18 cellular contexts compared by ENCODE assay signal in the genomic region with DNA sequence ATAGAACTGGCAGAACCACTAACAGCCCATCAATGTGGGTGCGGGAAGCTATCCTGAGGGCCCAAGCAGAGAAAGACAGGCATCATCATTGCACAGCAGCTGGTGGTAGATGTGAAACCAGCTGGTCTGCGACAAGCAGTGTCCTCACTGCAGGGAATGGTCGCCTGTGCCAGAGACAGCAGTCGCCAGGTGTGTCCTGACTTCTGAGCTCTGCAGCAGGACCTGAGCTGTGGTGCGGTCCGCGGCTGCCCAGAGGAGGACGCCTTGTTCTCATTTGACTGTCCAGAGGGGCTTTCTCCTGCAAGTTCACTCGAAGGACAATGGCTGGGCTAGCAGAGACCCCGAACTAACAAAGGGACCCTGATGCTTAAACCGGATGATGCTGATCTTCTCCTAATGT.
DNase-seq lines count a peak whose midpoint lies in the region; ATAC-seq lines count a peak whose summit lies in the region.
"Had no signal": no experiment of that assay in that cellular context is flagged by ENCODE, and none has a peak within 500 bp of the region (broad histone marks: within the 10 kb centered on the region; RNA-seq: fewer than 3 reads in every experiment).

No MANE protein-coding gene starts in this region.

- H3K4me3 Mint-ChIP-seq in activated CD4-positive, alpha-beta T cell treated with anti-CD3 and anti-CD28 coated beads, Interleukin-2, amount 10 ng/mL, durations not matched to agents 24 days and 14 days, result no peak overlapping the region
- H3K4me3 Mint-ChIP-seq in activated CD8-positive, alpha-beta memory T cell treated with anti-CD3 and anti-CD28 coated beads, Interleukin-2, amount 10 ng/mL, durations not matched to agents 7 days and 5 days, result no peak overlapping the region
- H3K4me3 Mint-ChIP-seq: B cell; CD4-positive, CD25-positive, alpha-beta regulatory T cell; CD8-positive, alpha-beta T cell had no signal

- H3K27ac ChIP-seq in neuronal stem cell (replicated peaks; ENCODE audit: low read length), result no peak overlapping the region
- H3K27ac ChIP-seq: 22Rv1, BLaER1, C4-2B, GM23248 had no signal

- no peak overlapping the region for H2BK5ac ChIP-seq in neuronal stem cell (ENCODE audit: low read length)

- no peak overlapping the region for H3K27ac Mint-ChIP-seq in activated CD4-positive, alpha-beta T cell treated with anti-CD3 and anti-CD28 coated beads, Interleukin-2, amount 10 ng/mL, durations not matched to agents 24 days and 14 days
- no peak overlapping the region for H3K27ac Mint-ChIP-seq in activated CD8-positive, alpha-beta memory T cell treated with anti-CD3 and anti-CD28 coated beads, Interleukin-2, amount 10 ng/mL, durations not matched to agents 7 days and 5 days
- H3K27ac Mint-ChIP-seq: CD4-positive, CD25-positive, alpha-beta regulatory T cell; CD8-positive, alpha-beta T cell had no signal

- peak overlapping the region; percentile 54 for H3K18ac ChIP-seq in neuronal stem cell (ENCODE audit: low read length)

- no peak overlapping the region for H3K9ac ChIP-seq in neuronal stem cell (ENCODE audit: low read depth, low read length, poor library complexity)
- H3K9ac ChIP-seq: BLaER1, GM23248 had no signal

- H4K91ac ChIP-seq in neuronal stem cell (ENCODE audit: low read depth, low read length, poor library complexity), result no peak overlapping the region

- H4K8ac ChIP-seq in neuronal stem cell (ENCODE audit: low read depth, low read length), result no peak overlapping the region

- no peak overlapping the region for H3K14ac ChIP-seq in neuronal stem cell (ENCODE audit: low read length)

- no peak overlapping the region for H3K4ac ChIP-seq in neuronal stem cell (ENCODE audit: low read length)

- no peaks in the 10 kb centered on the region for H3K27me3 ChIP-seq in neuronal stem cell (ENCODE audit: control insufficient read depth in 3 of 3, insufficient read depth in 3 of 3, low read depth in 1 of 3, low read length in 3 of 3)
- H3K27me3 ChIP-seq: BLaER1 had no signal

- H2BK12ac ChIP-seq in neuronal stem cell (ENCODE audit: low read length), result no peak overlapping the region

- H3K36me3 Mint-ChIP-seq in activated CD4-positive, alpha-beta T cell treated with anti-CD3 and anti-CD28 coated beads, Interleukin-2, amount 10 ng/mL, durations not matched to agents 24 days and 14 days (ENCODE audit: low read depth), result no peaks in the 10 kb centered on the region
- no peaks in the 10 kb centered on the region for H3K36me3 Mint-ChIP-seq in activated CD8-positive, alpha-beta memory T cell treated with anti-CD3 and anti-CD28 coated beads, Interleukin-2, amount 10 ng/mL, durations not matched to agents 7 days and 5 days
- H3K36me3 Mint-ChIP-seq: CD4-positive, CD25-positive, alpha-beta regulatory T cell; CD8-positive, alpha-beta T cell had no signal

- H3K9me3 Mint-ChIP-seq in activated CD4-positive, alpha-beta T cell treated with anti-CD3 and anti-CD28 coated beads, Interleukin-2, amount 10 ng/mL, durations not matched to agents 24 days and 14 days, result no peaks in the 10 kb centered on the region
- no peaks in the 10 kb centered on the region for H3K9me3 Mint-ChIP-seq in activated CD8-positive, alpha-beta memory T cell treated with anti-CD3 and anti-CD28 coated beads, Interleukin-2, amount 10 ng/mL, durations not matched to agents 7 days and 5 days (ENCODE audit: low read depth)
- H3K9me3 Mint-ChIP-seq: CD4-positive, CD25-positive, alpha-beta regulatory T cell; CD8-positive, alpha-beta T cell had no signal

- H3K79me1 ChIP-seq in neuronal stem cell (ENCODE audit: low read depth, low read length), result no peaks in the 10 kb centered on the region

- CTCF ChIA-PET in activated CD8-positive, alpha-beta memory T cell treated with anti-CD3 and anti-CD28 coated beads, Interleukin-2, amount 10 ng/mL, durations not matched to agents 7 days and 5 days (lab: Charles Lee), result interaction anchor here (1.2 kb wide), 1 partner anchor 186 kb away, joined by 4 read pairs; no protein-coding TSS in a partner anchor

- H3K4me1 ChIP-seq in neuronal stem cell (ENCODE audit: control insufficient read depth in 2 of 2, insufficient read depth in 1 of 2, low read depth in 1 of 2, low read length in 2 of 2), result peaks cover 0 to 2% of the 10 kb centered on the region in 2 donors
- H3K4me1 ChIP-seq: BLaER1 had no signal

- H2BK15ac ChIP-seq in neuronal stem cell (ENCODE audit: low read length), result no peak overlapping the region

- H3K4me2 ChIP-seq in neuronal stem cell (ENCODE audit: insufficient read depth, low read length, poor library complexity, severe bottlenecking), result no peak overlapping the region
- H3K4me2 ChIP-seq: BLaER1 had no signal

- no peak overlapping the region for H2AK5ac ChIP-seq in neuronal stem cell (ENCODE audit: low read depth, low read length)

- peak overlapping the region; percentile 38 for H3K23ac ChIP-seq in neuronal stem cell (ENCODE audit: low read depth, low read length, poor library complexity)

- H2BK120ac ChIP-seq in neuronal stem cell (ENCODE audit: low read depth, low read length), result no peak overlapping the region

- ATAC-seq in activated CD8-positive, alpha-beta memory T cell treated with anti-CD3 and anti-CD28 coated beads, Interleukin-2, amount 10 ng/mL, durations not matched to agents 7 days and 5 days, result no peak
- ATAC-seq: CD8-positive, alpha-beta T cell had no signal

- no CpG with 5 or more reads among the region's 11 CpGs for WGBS in neuronal stem cell (ENCODE audit: extremely low coverage in 2 of 2, insufficient read length in 2 of 2, insufficient replicate concordance in 1 of 2), 2 donors

- H3K27me3 Mint-ChIP-seq in activated CD4-positive, alpha-beta T cell treated with anti-CD3 and anti-CD28 coated beads, Interleukin-2, amount 10 ng/mL, durations not matched to agents 24 days and 14 days, result no peaks in the 10 kb centered on the region
- peaks cover 4% of the 10 kb centered on the region for H3K27me3 Mint-ChIP-seq in activated CD8-positive, alpha-beta memory T cell treated with anti-CD3 and anti-CD28 coated beads, Interleukin-2, amount 10 ng/mL, durations not matched to agents 7 days and 5 days
- H3K27me3 Mint-ChIP-seq: B cell; CD4-positive, CD25-positive, alpha-beta regulatory T cell had no signal

- no peak overlapping the region for H2AFZ ChIP-seq in neuronal stem cell (ENCODE audit: low read length)
- H2AFZ ChIP-seq: GM23248 had no signal

- H3K9me3 ChIP-seq in neuronal stem cell (replicated peaks in 1 of 2; ENCODE audit: control insufficient read depth in 2 of 2, insufficient read depth in 1 of 2, low read depth in 1 of 2, low read length in 2 of 2), result no peaks in the 10 kb centered on the region
- H3K9me3 ChIP-seq: BLaER1, Caco-2 had no signal

- H3K36me3 ChIP-seq in neuronal stem cell (replicated peaks in 1 of 2; ENCODE audit: control insufficient read depth in 2 of 2, insufficient read depth in 2 of 2, low read length in 2 of 2), result no peaks in the 10 kb centered on the region
- H3K36me3 ChIP-seq: BLaER1 had no signal

- intact Hi-C loops in activated CD4-positive, alpha-beta T cell treated with anti-CD3 and anti-CD28 coated beads, Interleukin-2, amount 10 ng/mL, durations not matched to agents 24 days and 14 days (cut with micrococcal nuclease), result no loop called here

- DNase-seq in NCI-H345 (lab: John Stamatoyannopoulos, UW), result peak; percentile 20
- DNase-seq in NCI-H345 treated with DMSO at 0.1 percent for 48 hours (lab: John Stamatoyannopoulos, UW; ENCODE audit: unreplicated experiment), result no peak
- peak; percentile 43 for DNase-seq in activated CD4-positive, alpha-beta T cell treated with anti-CD3 and anti-CD28 coated beads, Interleukin-2, amount 10 ng/mL, durations not matched to agents 24 days and 14 days
- DNase-seq in activated CD4-positive, alpha-beta T cell treated with anti-CD3 and anti-CD28 coated beads for 48 hours, result no peak
- no peak for DNase-seq in neuronal stem cell (ENCODE audit: low spot score)
- no peak for DNase-seq in activated CD8-positive, alpha-beta memory T cell treated with anti-CD3 and anti-CD28 coated beads, Interleukin-2, amount 10 ng/mL, durations not matched to agents 7 days and 5 days
- DNase-seq: Caco-2; CD4-positive, CD25-positive, alpha-beta regulatory T cell; CD8-positive, alpha-beta T cell; DMS153; DND-41; GM23248; H7; HCEC 1CT had no signal

- H3K4me3 ChIP-seq in neuronal stem cell (ENCODE audit: low read length in 2 of 2), result no peak overlapping the region
- H3K4me3 ChIP-seq: BLaER1, GM23248 had no signal

- no peaks in the 10 kb centered on the region for H3K4me1 Mint-ChIP-seq in activated CD4-positive, alpha-beta T cell treated with anti-CD3 and anti-CD28 coated beads, Interleukin-2, amount 10 ng/mL, durations not matched to agents 24 days and 14 days
- H3K4me1 Mint-ChIP-seq in activated CD8-positive, alpha-beta memory T cell treated with anti-CD3 and anti-CD28 coated beads, Interleukin-2, amount 10 ng/mL, durations not matched to agents 7 days and 5 days, result no peaks in the 10 kb centered on the region
- H3K4me1 Mint-ChIP-seq: B cell; CD4-positive, CD25-positive, alpha-beta regulatory T cell had no signal

Comparison
In these comparisons a context has a peak if more than half of its experiments do, and no peak if none do; other contexts are left out.
1. DNase-seq: peak in NCI-H345 (single experiment) and activated CD4-positive, alpha-beta T cell treated with anti-CD3 and anti-CD28 coated beads, Interleukin-2, amount 10 ng/mL, durations not matched to agents 24 days and 14 days (single experiment); none in NCI-H345 treated with DMSO at 0.1 percent for 48 hours (single experiment), activated CD4-positive, alpha-beta T cell treated with anti-CD3 and anti-CD28 coated beads for 48 hours (single experiment), neuronal stem cell (single experiment) and activated CD8-positive, alpha-beta memory T cell treated with anti-CD3 and anti-CD28 coated beads, Interleukin-2, amount 10 ng/mL, durations not matched to agents 7 days and 5 days (single experiment).